In genomic region chr7:112001089-112001826, GRCh38 we compare ENCODE assay signal across 13 cellular contexts.
DNase-seq lines count a peak whose midpoint lies in the region; ATAC-seq and TF ChIP-seq lines count a peak whose summit lies in the region.
"Had no signal": no experiment of that assay in that cellular context is flagged by ENCODE, and none has a peak within 500 bp of the region (broad histone marks: within the 10 kb centered on the region; RNA-seq: fewer than 3 reads in every experiment).

No MANE protein-coding gene starts in this region.

- no peaks in the 10 kb centered on the region for H3K4me1 Mint-ChIP-seq in activated T-helper 1 cell treated with anti-CD3 and anti-CD28 coated beads, Interleukin-12 subunit alpha, Interleukin-12 subunit beta, Interleukin-2, Interleukin-4 antibody, amounts not matched to agents 30 ng/mL and 10 ng/mL and 1 ng/mL, durations not matched to agents 14 hours and 24 hours and 36 hours (ENCODE audit: low read depth)

- peak; percentile 99 for ATAC-seq in RWPE2 (ENCODE audit: low read depth)
- no peak for ATAC-seq in aorta (ENCODE audit: low FRiP score)
- no peak for ATAC-seq in GM18519 (IDR thresholded peaks at IDR 0.05; ENCODE audit: low FRiP score, unreplicated experiment)

- no peak overlapping the region for H3K4me3 Mint-ChIP-seq in activated T-helper 1 cell treated with anti-CD3 and anti-CD28 coated beads, Interleukin-12 subunit alpha, Interleukin-12 subunit beta, Interleukin-2, Interleukin-4 antibody, amounts not matched to agents 30 ng/mL and 10 ng/mL and 1 ng/mL, durations not matched to agents 14 hours and 24 hours and 36 hours

- H3K4me3 ChIP-seq in RWPE2 (ENCODE audit: severe bottlenecking) (no peak overlapping the region), aorta (ENCODE audit: low read length in 2 of 2) (no peak overlapping the region)
- H3K4me3 ChIP-seq: SK-N-MC, upper lobe of left lung had no signal

- WGBS in aorta, 2 donors: 80 to 82% methylated on average over 6 of the region's 6 CpGs

- peak overlapping the region; percentile 87 for H3K27ac ChIP-seq in RWPE2 (ENCODE audit: poor library complexity, severe bottlenecking)
- no peak overlapping the region for H3K27ac ChIP-seq in aorta (ENCODE audit: low read depth in 1 of 2, low read length in 2 of 2)
- H3K27ac ChIP-seq: SK-N-MC had no signal

- TF ChIP-seq CTCF in RWPE2 (IDR thresholded peaks at IDR 0.05; ENCODE audit: poor library complexity, severe bottlenecking): no peak

- H3K27me3 Mint-ChIP-seq in activated T-helper 1 cell treated with anti-CD3 and anti-CD28 coated beads, Interleukin-12 subunit alpha, Interleukin-12 subunit beta, Interleukin-2, Interleukin-4 antibody, amounts not matched to agents 30 ng/mL and 10 ng/mL and 1 ng/mL, durations not matched to agents 14 hours and 24 hours and 36 hours (ENCODE audit: insufficient read depth): peaks cover 3% of the 10 kb centered on the region

- H3K27me3 ChIP-seq in RWPE2 (ENCODE audit: insufficient read depth, poor library complexity, severe bottlenecking) (no peaks in the 10 kb centered on the region), aorta (ENCODE audit: control insufficient read depth in 1 of 2, insufficient read depth in 2 of 2, low read length in 1 of 2) (peaks cover 0 to 1% of the 10 kb centered on the region in 2 donors)
- H3K27me3 ChIP-seq: upper lobe of left lung had no signal

- DNase-seq in GM04504 (ENCODE audit: low read depth): peak; percentile 46
- peak; percentile 73 for DNase-seq in RWPE2 (ENCODE audit: low spot score)
- peak; percentile 78 for DNase-seq in fibroblast of gingiva (ENCODE audit: low read depth)
- peak; percentile 43 for DNase-seq in putamen (ENCODE audit: low spot score)
- DNase-seq in aorta: no peak
- no peak for DNase-seq in activated T-cell treated with anti-CD3 and anti-CD28 coated beads, Interleukin-2, amount 50 U/mL, for 1 hour
- no peak for DNase-seq in activated T-helper 1 cell treated with anti-CD3 and anti-CD28 coated beads, Interleukin-12 subunit alpha, Interleukin-12 subunit beta, Interleukin-2, Interleukin-4 antibody, amounts not matched to agents 30 ng/mL and 10 ng/mL and 1 ng/mL, durations not matched to agents 14 hours and 24 hours and 36 hours (ENCODE audit: low spot score)
- DNase-seq: effector CD4-positive, alpha-beta T cell; NCI-H1436 treated with DMSO at 0.1 percent for 48 hours; stimulated activated CD4-positive, alpha-beta T cell treated with anti-CD3 and anti-CD28 coated beads, Interleukin-2, amount 100 ng/mL, for 24 hours had no signal

- H3K36me3 Mint-ChIP-seq in activated T-helper 1 cell treated with anti-CD3 and anti-CD28 coated beads, Interleukin-12 subunit alpha, Interleukin-12 subunit beta, Interleukin-2, Interleukin-4 antibody, amounts not matched to agents 30 ng/mL and 10 ng/mL and 1 ng/mL, durations not matched to agents 14 hours and 24 hours and 36 hours (ENCODE audit: low read depth): no peaks in the 10 kb centered on the region

- H3K27ac Mint-ChIP-seq in activated T-helper 1 cell treated with anti-CD3 and anti-CD28 coated beads, Interleukin-12 subunit alpha, Interleukin-12 subunit beta, Interleukin-2, Interleukin-4 antibody, amounts not matched to agents 30 ng/mL and 10 ng/mL and 1 ng/mL, durations not matched to agents 14 hours and 24 hours and 36 hours: no peak overlapping the region

- intact Hi-C loops in aorta (cut with DNase I): no loop called here
- intact Hi-C loops in activated T-helper 1 cell treated with anti-CD3 and anti-CD28 coated beads, Interleukin-12 subunit alpha, Interleukin-12 subunit beta, Interleukin-2, Interleukin-4 antibody, amounts not matched to agents 30 ng/mL and 10 ng/mL and 1 ng/mL, durations not matched to agents 14 hours and 24 hours and 36 hours (cut with micrococcal nuclease): no loop called here

- H3K36me3 ChIP-seq in RWPE2 (ENCODE audit: low read depth): 0 out of 2 replicates have a peak, but pooled peaks cover 6% of the 10 kb centered on the region
- peaks cover 0 to 2% of the 10 kb centered on the region in 2 donors for H3K36me3 ChIP-seq in aorta (ENCODE audit: control insufficient read depth in 1 of 2, insufficient read depth in 2 of 2, low read length in 1 of 2)

- no peaks in the 10 kb centered on the region for H3K9me3 Mint-ChIP-seq in activated T-helper 1 cell treated with anti-CD3 and anti-CD28 coated beads, Interleukin-12 subunit alpha, Interleukin-12 subunit beta, Interleukin-2, Interleukin-4 antibody, amounts not matched to agents 30 ng/mL and 10 ng/mL and 1 ng/mL, durations not matched to agents 14 hours and 24 hours and 36 hours

- H3K9me3 ChIP-seq in RWPE2 (ENCODE audit: severe bottlenecking): no peaks in the 10 kb centered on the region
- H3K9me3 ChIP-seq in aorta (ENCODE audit: control insufficient read depth, low read length): no peaks in the 10 kb centered on the region
- H3K9me3 ChIP-seq: upper lobe of left lung had no signal

- H3K4me1 ChIP-seq in RWPE2 (ENCODE audit: insufficient read depth, poor library complexity, severe bottlenecking) (peaks cover 23% of the 10 kb centered on the region), aorta (ENCODE audit: control insufficient read depth in 1 of 2, insufficient read depth in 2 of 2, low read length in 2 of 2) (no peaks in the 10 kb centered on the region)

Comparison
In these comparisons a context has a peak if more than half of its experiments do, and no peak if none do; other contexts are left out.
1. DNase-seq: peak in GM04504 (single experiment), RWPE2 (single experiment), fibroblast of gingiva (single experiment) and putamen (single experiment); none in aorta (0 of 2), activated T-cell treated with anti-CD3 and anti-CD28 coated beads, Interleukin-2, amount 50 U/mL, for 1 hour (single experiment) and activated T-helper 1 cell treated with anti-CD3 and anti-CD28 coated beads, Interleukin-12 subunit alpha, Interleukin-12 subunit beta, Interleukin-2, Interleukin-4 antibody, amounts not matched to agents 30 ng/mL and 10 ng/mL and 1 ng/mL, durations not matched to agents 14 hours and 24 hours and 36 hours (single experiment).